8 cellular contexts compared by ENCODE assay signal in the genomic region with DNA sequence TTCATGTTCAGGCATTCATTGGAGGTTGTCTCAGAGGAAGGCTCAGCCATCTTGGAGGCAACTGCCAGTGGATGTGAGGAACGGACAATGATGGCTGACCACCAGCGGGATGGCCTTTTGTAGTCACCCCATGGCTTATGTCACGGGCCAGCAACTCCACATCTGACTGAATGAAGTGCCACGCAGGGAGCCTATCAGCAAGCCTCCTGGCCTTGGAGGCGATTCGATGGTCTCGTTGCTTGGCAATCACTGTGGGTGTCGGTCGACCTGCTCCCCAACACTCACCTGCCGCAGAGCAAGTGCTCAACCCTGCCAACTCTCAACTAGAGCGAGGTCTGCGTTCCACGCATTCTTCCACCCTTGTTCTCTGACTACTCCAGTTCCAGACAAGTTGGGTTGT. TPM values are rescaled to one million over a fixed set of nuclear protein-coding genes. Genes with fewer than 3 reads are reported as not detected.
"Had no signal": no experiment of that assay in that cellular context is flagged by ENCODE, and none has a peak within 500 bp of the region (broad histone marks: within the 10 kb centered on the region; RNA-seq: fewer than 3 reads in every experiment).

No MANE protein-coding gene starts in this region.

- ATAC-seq: HepG2, K562 had no signal

- H3K27ac ChIP-seq: HL-60 had no signal

- H3K4me3 ChIP-seq: K562 had no signal

- DNase-seq: KBM-7, KG1 had no signal

RNA-seq across cellular contexts. Expression of a gene that starts 7.4 kb away (rescaled TPM):
- total RNA-seq: HepG2, HT-29, HT1080, K562 had no signal
- polyA plus RNA-seq: HepG2, IgD-negative memory B cell, K562 had no signal

RNA-seq across cellular contexts. Expression of a gene that starts 28.9 kb away (rescaled TPM):
- total RNA-seq: HepG2, HT-29, K562 had no signal
- polyA plus RNA-seq: HepG2 had no signal

RNA-seq across cellular contexts. Expression of a gene that starts 33.7 kb away (rescaled TPM):
- total RNA-seq: HepG2, HT-29, HT1080, K562 had no signal
- polyA plus RNA-seq: HepG2, IgD-negative memory B cell, K562 had no signal
